In the genomic region with DNA sequence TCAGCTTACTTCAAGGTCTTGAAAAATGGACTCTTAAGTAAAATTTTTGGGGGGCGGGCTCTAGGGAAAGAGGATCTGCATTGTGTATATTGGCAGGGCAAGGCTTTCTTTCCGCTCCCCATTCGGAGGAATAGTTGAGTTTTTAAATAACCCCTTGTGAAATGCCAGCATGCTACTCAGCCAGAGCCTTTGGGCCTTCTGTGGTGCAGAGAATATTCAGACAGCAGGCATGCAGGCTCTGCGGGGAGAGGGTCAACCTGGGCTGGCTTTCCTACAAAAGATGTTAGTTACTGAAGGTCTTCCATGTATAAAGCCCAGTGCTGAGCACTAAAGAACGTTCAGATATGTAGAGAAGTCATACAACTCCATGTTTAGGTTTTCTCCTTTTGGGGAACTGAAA, we compare ENCODE assay signal across 21 cellular contexts. TPM values are rescaled to one million over a fixed set of nuclear protein-coding genes. Genes with fewer than 3 reads are reported as not detected.
DNase-seq lines count a peak whose midpoint lies in the region; ATAC-seq and TF ChIP-seq lines count a peak whose summit lies in the region.
"Had no signal": no experiment of that assay in that cellular context is flagged by ENCODE, and none has a peak within 500 bp of the region (broad histone marks: within the 10 kb centered on the region; RNA-seq: fewer than 3 reads in every experiment).

No MANE protein-coding gene starts in this region.

- H3K27me3 ChIP-seq in H7 (ENCODE audit: control insufficient read depth, insufficient read depth, low read length) = no peaks in the 10 kb centered on the region
- no peaks in the 10 kb centered on the region for H3K27me3 ChIP-seq in lower lobe of right lung (ENCODE audit: low read depth)
- no peaks in the 10 kb centered on the region for H3K27me3 ChIP-seq in smooth muscle cell (ENCODE audit: low read depth)
- peaks cover 0 to 16% (median 0%) of the 10 kb centered on the region in 7 donors for H3K27me3 ChIP-seq in spleen (replicated peaks in 1 of 7)

- BruUV-seq in Calu3 (replicated peaks; lab: Mats Ljungman, UMichigan) = no TSS peak

- no peak for TF ChIP-seq CTCF in brain (conservative IDR thresholded peaks at IDR 0.05)
- no peak for TF ChIP-seq CTCF in lower lobe of right lung (IDR thresholded peaks at IDR 0.05)
- no peak for TF ChIP-seq CTCF in smooth muscle cell (IDR thresholded peaks at IDR 0.05; ENCODE audit: borderline replicate concordance, insufficient read depth, poor library complexity, severe bottlenecking)
- TF ChIP-seq CTCF in Calu3 (IDR thresholded peaks at IDR 0.05; ENCODE audit: unreplicated experiment) = no peak
- TF ChIP-seq CTCF in spleen (IDR thresholded peaks at IDR 0.05 in 8 of 11, conservative IDR thresholded peaks at IDR 0.05 in 3 of 11) = no peak

- H4K20me1 ChIP-seq in smooth muscle cell (ENCODE audit: low read depth) = no peaks in the 10 kb centered on the region

- H3K27ac ChIP-seq in lower lobe of right lung (peak overlapping the region; percentile 22), smooth muscle cell (ENCODE audit: low read depth) (peak overlapping the region; percentile 53), spleen (no peak overlapping the region)
- H3K27ac ChIP-seq: RWPE1 had no signal

- H3K27me3 Mint-ChIP-seq in brain (no peaks in the 10 kb centered on the region), Calu3 (ENCODE audit: unreplicated experiment) (peaks cover 21% of the 10 kb centered on the region)
- H3K27me3 Mint-ChIP-seq: activated CD4-positive, alpha-beta memory T cell treated with anti-CD3 and anti-CD28 coated beads, Interleukin-2, amount 10 ng/mL, durations not matched to agents 7 days and 5 days had no signal

- H3K4me1 ChIP-seq in lower lobe of right lung = no peaks in the 10 kb centered on the region
- peaks cover 10% of the 10 kb centered on the region for H3K4me1 ChIP-seq in smooth muscle cell (ENCODE audit: low read depth)
- no peaks in the 10 kb centered on the region for H3K4me1 ChIP-seq in spleen

- H3K9me3 Mint-ChIP-seq in brain = peaks cover 0 to 2% (median 0%) of the 10 kb centered on the region in 5 experiments
- peaks cover 3% of the 10 kb centered on the region for H3K9me3 Mint-ChIP-seq in Calu3 (ENCODE audit: low read depth, unreplicated experiment)

- H3K79me2 ChIP-seq in smooth muscle cell (ENCODE audit: low read depth) = no peaks in the 10 kb centered on the region

- no peak overlapping the region for H3K9ac ChIP-seq in smooth muscle cell (ENCODE audit: low read depth)

- H3K36me3 Mint-ChIP-seq in brain (no peaks in the 10 kb centered on the region), Calu3 (ENCODE audit: insufficient read depth, unreplicated experiment) (no peaks in the 10 kb centered on the region)
- H3K36me3 Mint-ChIP-seq: activated naive CD8-positive, alpha-beta T cell; naive thymus-derived CD8-positive, alpha-beta T cell had no signal

- H3K27ac Mint-ChIP-seq in brain = peak overlapping the region in 3 of 5 experiments; percentile 3 to 18 (median 9)
- no peak overlapping the region for H3K27ac Mint-ChIP-seq in Calu3 (ENCODE audit: unreplicated experiment)
- H3K27ac Mint-ChIP-seq: activated CD4-positive, alpha-beta memory T cell treated with anti-CD3 and anti-CD28 coated beads, Interleukin-2, amount 10 ng/mL, durations not matched to agents 7 days and 5 days; activated naive CD8-positive, alpha-beta T cell had no signal

- intact Hi-C loops in lower lobe of right lung (cut with DNase I) (no loop called here), Calu3 (cut with micrococcal nuclease; ENCODE audit: unreplicated experiment) (no loop called here), spleen (cut with DNase I; ENCODE audit: low total_unique reads) (no loop called here)

- H3K4me3 ChIP-seq in H7 (ENCODE audit: insufficient read depth, low read depth, low read length) (no peak overlapping the region), lower lobe of right lung (no peak overlapping the region), smooth muscle cell (no peak overlapping the region), spleen (no peak overlapping the region)
- H3K4me3 ChIP-seq: K562 had no signal

- peak overlapping the region; percentile 76 for H3K4me2 ChIP-seq in smooth muscle cell

- H3K36me3 ChIP-seq in H7 (replicated peaks; ENCODE audit: control insufficient read depth, insufficient read depth, low read length) (no peaks in the 10 kb centered on the region), lower lobe of right lung (no peaks in the 10 kb centered on the region), smooth muscle cell (ENCODE audit: low read depth) (no peaks in the 10 kb centered on the region), spleen (no peaks in the 10 kb centered on the region)

- peak; percentile 14 for DNase-seq in H7
- DNase-seq in lower lobe of right lung = no peak
- no peak for DNase-seq in smooth muscle cell (lab: John Stamatoyannopoulos, UW; ENCODE audit: unreplicated experiment)
- no peak for DNase-seq in Calu3
- no peak for DNase-seq in spleen
- DNase-seq: activated CD4-positive, alpha-beta memory T cell treated with anti-CD3 and anti-CD28 coated beads, Interleukin-2, amount 10 ng/mL, durations not matched to agents 7 days and 5 days; activated T-cell treated with anti-CD3 and anti-CD28 coated beads, Interleukin-2, amount 50 U/mL, for 48 hours; COR-L47; effector CD8-positive, alpha-beta T cell; naive thymus-derived CD8-positive, alpha-beta T cell; NCI-H1930; NCI-H446; NK-92 treated with Interleukin-12 subunit alpha and Interleukin-12 subunit beta, amount 100 ng/mL, for 24 hours; posterior cingulate gyrus; stimulated activated naive CD4-positive, alpha-beta T cell treated with Interleukin-2 at 50 U/mL for 16 hours had no signal

- ATAC-seq in lower lobe of right lung = no peak
- ATAC-seq in GM21529 (IDR thresholded peaks at IDR 0.05; ENCODE audit: unreplicated experiment) = no peak
- no peak for ATAC-seq in GM18498 (IDR thresholded peaks at IDR 0.05; ENCODE audit: unreplicated experiment)
- ATAC-seq: K562; naive thymus-derived CD8-positive, alpha-beta T cell had no signal

- WGBS in smooth muscle cell (ENCODE audit: low lambda C conversion rate) = 58% methylated on average over 5 of the region's 5 CpGs
- 77 to 88% (median 85%) methylated on average over 5 of the region's 5 CpGs for WGBS in spleen, 5 donors

- H3K4me1 Mint-ChIP-seq in brain (peaks cover 5% of the 10 kb centered on the region), Calu3 (ENCODE audit: low read depth, unreplicated experiment) (no peaks in the 10 kb centered on the region)
- H3K4me1 Mint-ChIP-seq: activated CD4-positive, alpha-beta memory T cell treated with anti-CD3 and anti-CD28 coated beads, Interleukin-2, amount 10 ng/mL, durations not matched to agents 7 days and 5 days had no signal

- H3K9me3 ChIP-seq in lower lobe of right lung = no peaks in the 10 kb centered on the region
- H3K9me3 ChIP-seq in smooth muscle cell (replicated peaks; ENCODE audit: low read depth) = no peaks in the 10 kb centered on the region
- H3K9me3 ChIP-seq in spleen = no peaks in the 10 kb centered on the region

- H2AFZ ChIP-seq in smooth muscle cell (ENCODE audit: low read depth) = peak overlapping the region; percentile 59

- H3K4me3 Mint-ChIP-seq in brain (no peak overlapping the region), Calu3 (ENCODE audit: low read depth, unreplicated experiment) (no peak overlapping the region)
- H3K4me3 Mint-ChIP-seq: activated CD4-positive, alpha-beta memory T cell treated with anti-CD3 and anti-CD28 coated beads, Interleukin-2, amount 10 ng/mL, durations not matched to agents 7 days and 5 days; activated naive CD8-positive, alpha-beta T cell; naive thymus-derived CD8-positive, alpha-beta T cell had no signal

- peaks cover 17% of the 10 kb centered on the region for H3F3A ChIP-seq in smooth muscle cell (ENCODE audit: low read depth)

- TF ChIP-seq POLR2A in spleen (IDR thresholded peaks at IDR 0.05) = no peak

- CTCF ChIA-PET in Calu3 (lab: Charles Lee) = no interaction called here

RNA-seq across cellular contexts. Expression of a gene that starts 40.6 kb away (rescaled TPM):
- total RNA-seq in H7 (2014; rRNA removed; shearing (Covaris generic)) = 0.48 and 0.67 TPM in 2 replicates
- polyA plus RNA-seq in brain (ENCODE audit: insufficient read depth, low read depth, low replicate concordance) (0.98 TPM), smooth muscle cell (0.17 and 0.44 TPM in 2 replicates), spleen (under 1 TPM; 0.09 to 0.16 (median 0.11) TPM)
- total RNA-seq in lower lobe of right lung (26.4 TPM), smooth muscle cell (0.22 and 1.2 TPM in 2 replicates), Calu3 (2022) (1.1 and 2.4 TPM in 2 replicates), spleen (1 to 10 TPM in 6 of 7 donors, under 1 TPM in 1; 0.52 to 5.7 (median 3.6) TPM)
- total RNA-seq: activated CD4-positive, alpha-beta memory T cell treated with anti-CD3 and anti-CD28 coated beads, Interleukin-2, amount 10 ng/mL, durations not matched to agents 7 days and 5 days; naive thymus-derived CD8-positive, alpha-beta T cell had no signal
- polyA plus RNA-seq: naive thymus-derived CD8-positive, alpha-beta T cell had no signal

Comparison
In these comparisons a context has a peak if more than half of its experiments do, and no peak if none do; other contexts are left out.
1. H3K27ac ChIP-seq: peak in lower lobe of right lung (single experiment) and smooth muscle cell (single experiment); none in spleen (0 of 8).